Comparison of ENCODE assay signal across 15 cellular contexts in the genomic region with DNA sequence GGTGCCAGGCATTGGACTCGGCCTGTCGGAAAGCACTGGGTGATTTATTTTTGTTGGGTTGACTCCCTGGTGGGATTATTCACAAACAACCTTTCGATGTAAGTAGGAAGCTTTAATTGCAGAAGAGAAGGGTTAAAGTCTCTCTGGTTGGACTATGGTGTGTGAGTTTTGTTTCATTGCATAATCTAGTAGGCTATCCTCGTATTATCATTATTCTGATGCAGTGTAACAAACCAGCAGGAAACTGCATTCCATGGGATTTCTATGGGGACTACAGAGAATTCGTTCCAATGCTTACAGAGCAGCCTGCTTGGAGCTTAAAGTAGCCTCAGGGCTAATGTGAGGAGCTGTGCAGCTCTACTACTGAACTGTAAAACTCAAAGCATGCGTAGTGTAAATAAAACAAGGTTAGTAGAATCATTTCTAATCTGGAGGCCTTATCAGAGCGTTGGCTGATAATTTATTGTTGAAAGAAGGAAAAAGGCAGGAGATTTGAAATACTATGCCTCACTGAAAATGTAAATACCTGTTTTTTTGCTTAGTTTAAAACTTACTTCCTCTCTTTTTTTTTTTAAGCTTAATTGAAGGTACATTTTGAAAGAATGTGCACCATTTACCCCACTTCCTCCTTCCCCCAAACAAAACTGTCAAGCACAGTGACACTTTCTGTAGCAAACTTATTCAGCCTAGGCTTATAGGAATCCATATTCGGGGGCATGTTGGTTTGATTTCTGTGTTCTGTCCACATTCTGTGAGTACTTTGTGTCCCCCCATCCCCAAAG.
DNase-seq lines count a peak whose midpoint lies in the region; ATAC-seq and TF ChIP-seq lines count a peak whose summit lies in the region.
"Had no signal": no experiment of that assay in that cellular context is flagged by ENCODE, and none has a peak within 500 bp of the region (broad histone marks: within the 10 kb centered on the region; RNA-seq: fewer than 3 reads in every experiment).

No MANE protein-coding gene starts in this region.

- no peak overlapping the region for H2AK5ac ChIP-seq in mesenchymal stem cell (ENCODE audit: low read length, severe bottlenecking)

- H3K9me3 ChIP-seq in mesenchymal stem cell (ENCODE audit: control insufficient read depth, low read length): no peaks in the 10 kb centered on the region
- H3K9me3 ChIP-seq: adrenal gland; BLaER1 treated with 17β-estradiol and CSF1 and Interleukin-3, amounts not matched to agents 10 nM and 100 nM had no signal

- peak; percentile 26 for DNase-seq in BJ (ENCODE audit: low read depth)
- peak; percentile 67 for DNase-seq in NCI-H146 (lab: John Stamatoyannopoulos, UW)
- DNase-seq in caudate nucleus (lab: John Stamatoyannopoulos, UW): peak in 1 of 61 donors; percentile 0
- DNase-seq in mesenchymal stem cell: peak; percentile 59
- DNase-seq in activated CD4-positive, alpha-beta T cell treated with anti-CD3 and anti-CD28 coated beads, Interleukin-2, amount 10 ng/mL, durations not matched to agents 7 days and 5 days: no peak
- no peak for DNase-seq in D341Med (ENCODE audit: low spot score)
- no peak for DNase-seq in NCI-H1694 (lab: John Stamatoyannopoulos, UW)
- DNase-seq: adrenal gland, GOT3, NCI-H748 treated with DMSO at 0.1 percent for 48 hours, T-helper 2 cell had no signal

- no peaks in the 10 kb centered on the region for H3K9me3 Mint-ChIP-seq in activated CD4-positive, alpha-beta T cell treated with anti-CD3 and anti-CD28 coated beads, Interleukin-2, amount 10 ng/mL, durations not matched to agents 7 days and 5 days

- no peak overlapping the region for H2BK15ac ChIP-seq in mesenchymal stem cell (ENCODE audit: low read depth, poor library complexity, severe bottlenecking)

- H3K4me2 ChIP-seq in mesenchymal stem cell (ENCODE audit: low read length, poor library complexity, severe bottlenecking): no peak overlapping the region

- H3K9ac ChIP-seq in mesenchymal stem cell (ENCODE audit: low read length): no peak overlapping the region
- H3K9ac ChIP-seq: BLaER1 treated with 17β-estradiol and CSF1 and Interleukin-3, amounts not matched to agents 10 nM and 100 nM had no signal

- no peak for ATAC-seq in GM19467 (IDR thresholded peaks at IDR 0.05; ENCODE audit: unreplicated experiment)
- ATAC-seq: K562 had no signal

- H3K4me1 Mint-ChIP-seq in activated CD4-positive, alpha-beta T cell treated with anti-CD3 and anti-CD28 coated beads, Interleukin-2, amount 10 ng/mL, durations not matched to agents 7 days and 5 days: no peaks in the 10 kb centered on the region

- H2AFZ ChIP-seq in mesenchymal stem cell (ENCODE audit: low read depth, low read length): no peak overlapping the region

- H3K36me3 Mint-ChIP-seq in activated CD4-positive, alpha-beta T cell treated with anti-CD3 and anti-CD28 coated beads, Interleukin-2, amount 10 ng/mL, durations not matched to agents 7 days and 5 days (ENCODE audit: low read depth): no peaks in the 10 kb centered on the region

- WGBS in mesenchymal stem cell: 67% methylated on average over 8 of the region's 8 CpGs

- H3K27ac Mint-ChIP-seq in activated CD4-positive, alpha-beta T cell treated with anti-CD3 and anti-CD28 coated beads, Interleukin-2, amount 10 ng/mL, durations not matched to agents 7 days and 5 days: no peak overlapping the region

- no peak overlapping the region for H2BK5ac ChIP-seq in mesenchymal stem cell (ENCODE audit: low read depth, low read length, poor library complexity, severe bottlenecking)

- H3K27me3 ChIP-seq in BJ (ENCODE audit: control insufficient read depth, insufficient read depth, low read length) (no peaks in the 10 kb centered on the region), mesenchymal stem cell (ENCODE audit: control insufficient read depth in 1 of 2, insufficient read depth in 1 of 2, low read length in 2 of 2) (no peaks in the 10 kb centered on the region)
- H3K27me3 ChIP-seq: adrenal gland; BLaER1 treated with 17β-estradiol and CSF1 and Interleukin-3, amounts not matched to agents 10 nM and 100 nM had no signal

- POLR2A ChIA-PET in BJ (lab: Charles Lee): no interaction called here
- POLR2A ChIA-PET in activated CD4-positive, alpha-beta T cell treated with anti-CD3 and anti-CD28 coated beads, Interleukin-2, amount 10 ng/mL, durations not matched to agents 7 days and 5 days (lab: Charles Lee): no interaction called here

- H3K4me1 ChIP-seq in mesenchymal stem cell (ENCODE audit: control insufficient read depth, insufficient read depth, low read depth, low read length): no peaks in the 10 kb centered on the region
- H3K4me1 ChIP-seq: adrenal gland had no signal

- no peak overlapping the region for H2BK12ac ChIP-seq in mesenchymal stem cell (ENCODE audit: low read length in 2 of 2)

- no peak overlapping the region for H3K4me3 Mint-ChIP-seq in activated CD4-positive, alpha-beta T cell treated with anti-CD3 and anti-CD28 coated beads, Interleukin-2, amount 10 ng/mL, durations not matched to agents 7 days and 5 days
- H3K4me3 Mint-ChIP-seq: neural crest cell had no signal

- H3K79me1 ChIP-seq in mesenchymal stem cell (replicated peaks; ENCODE audit: low read length, poor library complexity, severe bottlenecking): no peaks in the 10 kb centered on the region

- no peak overlapping the region for H4K8ac ChIP-seq in mesenchymal stem cell (ENCODE audit: low read length)

- no peak overlapping the region for H3K23ac ChIP-seq in mesenchymal stem cell (ENCODE audit: low read length in 2 of 2)

- CTCF ChIA-PET in BJ (lab: Yijun Ruan, JAX): no interaction called here
- CTCF ChIA-PET in activated CD4-positive, alpha-beta T cell treated with anti-CD3 and anti-CD28 coated beads, Interleukin-2, amount 10 ng/mL, durations not matched to agents 7 days and 5 days (lab: Charles Lee): no interaction called here

- H3K27me3 Mint-ChIP-seq in activated CD4-positive, alpha-beta T cell treated with anti-CD3 and anti-CD28 coated beads, Interleukin-2, amount 10 ng/mL, durations not matched to agents 7 days and 5 days: no peaks in the 10 kb centered on the region

- H3K14ac ChIP-seq in mesenchymal stem cell (ENCODE audit: low read length in 2 of 2): no peak overlapping the region

- H3K36me3 ChIP-seq in BJ (ENCODE audit: control insufficient read depth, insufficient read depth, low read length) (no peaks in the 10 kb centered on the region), mesenchymal stem cell (ENCODE audit: control insufficient read depth in 1 of 2, insufficient read depth in 2 of 2, low read depth in 1 of 2, low read length in 2 of 2) (no peaks in the 10 kb centered on the region)
- H3K36me3 ChIP-seq: adrenal gland; BLaER1 treated with 17β-estradiol and CSF1 and Interleukin-3, amounts not matched to agents 10 nM and 100 nM had no signal

- H3K27ac ChIP-seq in caudate nucleus (ENCODE audit: low read depth, low read length) (peak overlapping the region; percentile 55), mesenchymal stem cell (ENCODE audit: low read length, poor library complexity, severe bottlenecking) (no peak overlapping the region)
- H3K27ac ChIP-seq: adrenal gland; BLaER1 treated with 17β-estradiol and CSF1 and Interleukin-3, amounts not matched to agents 10 nM and 100 nM had no signal

- no peak overlapping the region for H2BK120ac ChIP-seq in mesenchymal stem cell (ENCODE audit: low read depth, low read length)

- H4K91ac ChIP-seq in mesenchymal stem cell (ENCODE audit: low read length): no peak overlapping the region

- no peak overlapping the region for H3K4ac ChIP-seq in mesenchymal stem cell (ENCODE audit: low read depth in 1 of 2, low read length in 2 of 2)

- H3K4me3 ChIP-seq in BJ (ENCODE audit: low read depth, low read length): no peak overlapping the region
- H3K4me3 ChIP-seq in mesenchymal stem cell (ENCODE audit: insufficient read depth in 1 of 2, low read depth in 1 of 2, low read length in 2 of 2): no peak overlapping the region
- H3K4me3 ChIP-seq: adrenal gland; BLaER1 treated with 17β-estradiol and CSF1 and Interleukin-3, amounts not matched to agents 10 nM and 100 nM; K562 had no signal

- TF ChIP-seq CTCF in BJ (IDR thresholded peaks at IDR 0.05; ENCODE audit: insufficient read depth, low read depth, low read length): no peak

- no peak overlapping the region for H3K18ac ChIP-seq in mesenchymal stem cell (ENCODE audit: low read depth in 1 of 2, low read length in 2 of 2)

Comparison
In these comparisons a context has a peak if more than half of its experiments do, and no peak if none do; other contexts are left out.
1. DNase-seq: peak in BJ (single experiment), NCI-H146 (single experiment) and mesenchymal stem cell (single experiment); none in activated CD4-positive, alpha-beta T cell treated with anti-CD3 and anti-CD28 coated beads, Interleukin-2, amount 10 ng/mL, durations not matched to agents 7 days and 5 days (single experiment), D341Med (single experiment) and NCI-H1694 (single experiment).